ENCODE assay signal across 1 cellular context in genomic region chr3:150703756-150704344, GRCh38.
TF ChIP-seq lines count a peak whose summit lies in the region.

Gene ERICH6 (minus strand): TSS chr3:150703920. CDS start chr3:150703898, 22 bp downstream.

TF ChIP-seq in H1, 55 proteins besides CTCF, POLR2A, EP300 and RAD21 (continued from another document):
- TF ChIP-seq BRCA1 (IDR thresholded peaks at IDR 0.05; ENCODE audit: low read depth, low read length) (peak; percentile 90), RXRA (IDR thresholded peaks at IDR 0.05; ENCODE audit: insufficient read depth, low read depth, low read length) (no peak), TEAD4 (IDR thresholded peaks at IDR 0.05; ENCODE audit: low read depth, low read length) (no peak), E2F6 (IDR thresholded peaks at IDR 0.05) (peak; percentile 72), TAF1 (IDR thresholded peaks at IDR 0.05; ENCODE audit: low read depth, low read length) (peak; percentile 76), TBP (IDR thresholded peaks at IDR 0.05; ENCODE audit: low read depth, low read length) (peak; percentile 64; the same call in 1 of the 2 replicates), RBBP5 (IDR thresholded peaks at IDR 0.05; ENCODE audit: borderline replicate concordance, low read depth, low read length) (peak; percentile 63; the same call in 1 of the 2 replicates), SP2 (IDR thresholded peaks at IDR 0.05; ENCODE audit: low read length) (no peak), ATF2 (IDR thresholded peaks at IDR 0.05; ENCODE audit: low read length) (no peak), MAX (IDR thresholded peaks at IDR 0.05) (peak; percentile 76; the same call in 1 of the 2 replicates), POLR2AphosphoS5 (IDR thresholded peaks at IDR 0.05; ENCODE audit: low read depth, low read length) (peak; percentile 79; the same call in 1 of the 2 replicates), SIRT6 (IDR thresholded peaks at IDR 0.05; ENCODE audit: low read length) (no peak), SP1 (IDR thresholded peaks at IDR 0.05; ENCODE audit: low read depth, low read length) (0 out of 2 replicates have a peak, but pooled peaks have one; percentile 18)
